In the genomic region with DNA sequence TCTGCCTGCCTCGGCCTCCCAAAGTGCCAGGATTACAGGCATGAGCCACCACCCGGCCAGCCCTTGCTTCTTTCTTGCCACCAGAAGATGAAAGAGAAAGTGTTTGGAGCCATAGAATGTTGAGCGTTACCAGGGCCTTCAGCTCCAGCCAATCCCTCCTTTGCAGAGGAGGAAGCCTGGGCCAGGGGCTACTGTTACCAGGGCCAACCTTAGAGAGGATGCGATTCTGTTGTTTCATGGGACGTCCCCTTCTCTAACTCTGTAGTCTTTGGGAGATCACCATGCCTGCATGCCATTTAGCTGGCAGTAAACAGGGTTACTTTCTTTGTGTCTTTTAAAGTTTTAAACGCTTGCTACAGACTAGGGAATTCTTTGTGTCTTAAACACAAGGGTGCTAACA, we compare ENCODE assay signal across 29 cellular contexts. TPM values are rescaled to one million over a fixed set of nuclear protein-coding genes. Genes with fewer than 3 reads are reported as not detected.
"Had no signal": no experiment of that assay in that cellular context is flagged by ENCODE, and none has a peak within 500 bp of the region (broad histone marks: within the 10 kb centered on the region; RNA-seq: fewer than 3 reads in every experiment).

No MANE protein-coding gene starts in this region.

- H3K27ac ChIP-seq: adrenal gland, ascending aorta, brain microvascular endothelial cell, colonic mucosa, dorsolateral prefrontal cortex, left ventricle myocardium inferior, transverse colon, WERI-Rb-1 had no signal

- H3K4me3 ChIP-seq: adrenal gland, ascending aorta, colonic mucosa, dorsolateral prefrontal cortex, left ventricle myocardium inferior, transverse colon had no signal

- H3K36me3 ChIP-seq: adrenal gland, ascending aorta, brain microvascular endothelial cell, colonic mucosa, left ventricle myocardium inferior, transverse colon, WERI-Rb-1 had no signal

- H3K9me3 ChIP-seq: adrenal gland, ascending aorta, colonic mucosa, transverse colon had no signal

- H3K9me3 Mint-ChIP-seq: activated T-cell treated with anti-CD3 and anti-CD28 coated beads, Interleukin-2, amount 50 U/mL, for 24 hours; activated T-helper 17 cell treated with anti-CD3 and anti-CD28 coated beads, Interleukin-2, amount 50 U/mL, for 72 hours; central memory CD8-positive, alpha-beta T cell; effector memory CD8-positive, alpha-beta T cell; stimulated activated memory B cell treated with anti-CD40 and anti-IgM and Interleukin-4, amounts not matched to agents 10 μg/mL and 1 μg/mL and 100 μg/mL, for 72 hours had no signal

- H3K4me1 ChIP-seq: colonic mucosa had no signal

- ATAC-seq: activated T-helper 17 cell treated with anti-CD3 and anti-CD28 coated beads, Interleukin-2, amount 50 U/mL, for 72 hours; effector memory CD8-positive, alpha-beta T cell; sciatic nerve; stimulated activated memory B cell treated with anti-CD40 and anti-IgM and Interleukin-4, amounts not matched to agents 10 μg/mL and 1 μg/mL and 100 μg/mL, for 72 hours had no signal

- H3K27ac Mint-ChIP-seq: activated naive CD8-positive, alpha-beta T cell; activated T-cell treated with anti-CD3 and anti-CD28 coated beads, Interleukin-2, amount 50 U/mL, for 24 hours; activated T-helper 17 cell treated with anti-CD3 and anti-CD28 coated beads, Interleukin-2, amount 50 U/mL, for 72 hours; effector memory CD8-positive, alpha-beta T cell; stimulated activated memory B cell treated with anti-CD40 and anti-IgM and Interleukin-4, amounts not matched to agents 10 μg/mL and 1 μg/mL and 100 μg/mL, for 72 hours had no signal

- H3K4me3 Mint-ChIP-seq: activated naive CD8-positive, alpha-beta T cell; activated T-cell treated with anti-CD3 and anti-CD28 coated beads, Interleukin-2, amount 50 U/mL, for 24 hours; activated T-helper 17 cell treated with anti-CD3 and anti-CD28 coated beads, Interleukin-2, amount 50 U/mL, for 72 hours; central memory CD8-positive, alpha-beta T cell; effector memory CD8-positive, alpha-beta T cell; stimulated activated memory B cell treated with anti-CD40 and anti-IgM and Interleukin-4, amounts not matched to agents 10 μg/mL and 1 μg/mL and 100 μg/mL, for 72 hours had no signal

- H3K36me3 Mint-ChIP-seq: activated naive CD8-positive, alpha-beta T cell; stimulated activated memory B cell treated with anti-CD40 and anti-IgM and Interleukin-4, amounts not matched to agents 10 μg/mL and 1 μg/mL and 100 μg/mL, for 72 hours had no signal

- DNase-seq: activated CD4-positive, alpha-beta T cell treated with anti-CD3 and anti-CD28 coated beads for 1 hour; activated CD8-positive, alpha-beta memory T cell treated with anti-CD3 and anti-CD28 coated beads for 24 hours; activated CD8-positive, alpha-beta memory T cell treated with anti-CD3 and anti-CD28 coated beads, Interleukin-2, amount 50 U/mL, for 4 hours; activated naive CD4-positive, alpha-beta T cell; activated T-cell treated with anti-CD3 and anti-CD28 coated beads, Interleukin-2, amount 50 U/mL, for 24 hours; adrenal gland; brain microvascular endothelial cell; colonic mucosa; dorsolateral prefrontal cortex; effector memory CD8-positive, alpha-beta T cell; foreskin melanocyte; glutamatergic neuron; hippocampal formation; left ventricle myocardium inferior; occipital lobe; small intestine; stimulated activated CD4-positive, alpha-beta T cell treated with anti-CD3 and anti-CD28 coated beads, Interleukin-2, amount 100 ng/mL, for 24 hours; T-helper 1 cell; transverse colon; WERI-Rb-1 had no signal

- H3K27me3 ChIP-seq: adrenal gland, ascending aorta, brain microvascular endothelial cell, colonic mucosa, dorsolateral prefrontal cortex, transverse colon had no signal

RNA-seq across cellular contexts. Expression of a gene that starts 45.8 kb away (rescaled TPM):
- total RNA-seq: adrenal gland, ascending aorta, dorsolateral prefrontal cortex, left ventricle myocardium inferior, mononuclear cell, occipital lobe, temporal lobe, transverse colon had no signal
- polyA plus RNA-seq: adrenal gland, neural cell had no signal
